Comparison of ENCODE assay signal across 8 cellular contexts in genomic region chr3:100993309-100993708, GRCh38. TPM values are rescaled to one million over a fixed set of nuclear protein-coding genes. Genes with fewer than 3 reads are reported as not detected.
DNase-seq lines count a peak whose midpoint lies in the region; ATAC-seq, FAIRE-seq and TF ChIP-seq lines count a peak whose summit lies in the region.

ABI3BP (minus strand) TSS chr3:100993421; CDS start chr3:100993384, 37 bp downstream.

- H3K4me1 ChIP-seq in BE2C (peaks cover 9% of the 10 kb centered on the region), OCI-LY3 (ENCODE audit: low read length) (no peaks in the 10 kb centered on the region), endothelial cell of umbilical vein (ENCODE audit: control insufficient read depth, extremely low read depth, insufficient read depth, low read length) (peaks cover 14% of the 10 kb centered on the region)

- no peak within 1 kb of the TSS for H3K4me2 ChIP-seq in OCI-LY3 (ENCODE audit: low read length)
- H3K4me2 ChIP-seq in endothelial cell of umbilical vein (ENCODE audit: insufficient read depth, low read length): peak within 1 kb of the TSS; percentile 98

- no peaks in the 10 kb centered on the region for H3K9me1 ChIP-seq in endothelial cell of umbilical vein (replicated peaks; ENCODE audit: control insufficient read depth, extremely low read depth, insufficient read depth, low read length)

- intact Hi-C loops in endothelial cell of umbilical vein (cut with micrococcal nuclease): loop anchor here (2.0 to 10.0 kb wide), 5 partner anchors 43 to 249 kb away; no protein-coding TSS in a partner anchor

- peak; percentile 87 for FAIRE-seq in endothelial cell of umbilical vein (lab: Jason Lieb, UNC)
- peak; percentile 13 for FAIRE-seq in urothelium cell line (lab: Jason Lieb, UNC)

- no TSS peak for BruUV-seq in endothelial cell of umbilical vein (replicated peaks; lab: Mats Ljungman, UMichigan)

- CTCF ChIA-PET in endothelial cell of umbilical vein (lab: Charles Lee): interaction anchor here (0.6 to 3.1 kb wide), 14 partner anchors 10 to 971 kb away, joined by 3 to 43 read pairs (median 4); no protein-coding TSS in a partner anchor

- H3K27ac ChIP-seq in OCI-LY3 (ENCODE audit: low read length) (no peak within 1 kb of the TSS), endothelial cell of umbilical vein (ENCODE audit: insufficient read depth, low read depth, low read length) (peak within 1 kb of the TSS; percentile 51)

- H2AFZ ChIP-seq in OCI-LY3 (ENCODE audit: low read depth, low read length) (0 out of 2 replicates have a peak within 1 kb of the TSS, but pooled peaks have one; percentile 27), endothelial cell of umbilical vein (ENCODE audit: low read depth, low read length) (peak within 1 kb of the TSS; percentile 95)

- TF ChIP-seq CTCF in BE2C (IDR thresholded peaks at IDR 0.05; ENCODE audit: low read depth, low read length) (no peak), OCI-LY3 (IDR thresholded peaks at IDR 0.05; ENCODE audit: low read depth, low read length) (no peak), endothelial cell of umbilical vein (IDR thresholded peaks at IDR 0.05; ENCODE audit: extremely low read depth in 1 of 2, insufficient read depth in 1 of 2, low read depth in 1 of 2, low read length in 2 of 2) (no peak), mesothelial cell of epicardium (IDR thresholded peaks at IDR 0.05; ENCODE audit: unreplicated experiment) (no peak)

- peak; percentile 74 for TF ChIP-seq POLR2A in endothelial cell of umbilical vein (IDR thresholded peaks at IDR 0.05; ENCODE audit: low read depth, low read length)

- H3K27me3 ChIP-seq in BE2C (no peaks in the 10 kb centered on the region), OCI-LY3 (ENCODE audit: low read depth, low read length) (peaks cover 14% of the 10 kb centered on the region), endothelial cell of umbilical vein (ENCODE audit: control insufficient read depth in 2 of 2, insufficient read depth in 2 of 2, low read length in 2 of 2) (no peaks in the 10 kb centered on the region)

- H3K9me3 ChIP-seq in BE2C (no peaks in the 10 kb centered on the region), OCI-LY3 (ENCODE audit: insufficient read depth, low read length) (no peaks in the 10 kb centered on the region), endothelial cell of umbilical vein (replicated peaks; ENCODE audit: control insufficient read depth, insufficient read depth, low read length) (no peaks in the 10 kb centered on the region)

- H3K79me2 ChIP-seq in OCI-LY3 (ENCODE audit: low read length) (no peaks in the 10 kb centered on the region), endothelial cell of umbilical vein (ENCODE audit: control insufficient read depth, insufficient read depth, low read length) (no peaks in the 10 kb centered on the region)

- H3K36me3 ChIP-seq in BE2C (no peaks in the 10 kb centered on the region), OCI-LY3 (replicated peaks; ENCODE audit: low read depth, low read length) (no peaks in the 10 kb centered on the region), endothelial cell of umbilical vein (ENCODE audit: control insufficient read depth in 2 of 2, extremely low read depth in 1 of 2, insufficient read depth in 2 of 2, low read length in 2 of 2) (no peaks in the 10 kb centered on the region)

- H3K4me1 Mint-ChIP-seq in mesothelial cell of epicardium: peaks cover 12% of the 10 kb centered on the region

- no peak within 1 kb of the TSS for H3K9ac ChIP-seq in OCI-LY3 (ENCODE audit: low read length)
- peak within 1 kb of the TSS; percentile 81 for H3K9ac ChIP-seq in endothelial cell of umbilical vein (replicated peaks; ENCODE audit: extremely low read depth, insufficient read depth, low read length)

- DNase-seq in BE2C (peak; percentile 80), endothelial cell of umbilical vein (ENCODE audit: low read depth, low spot score) (peak; percentile 91), mesothelial cell of epicardium (ENCODE audit: low spot score in 2 of 2, unreplicated experiment in 2 of 2) (peak; percentile 29 to 40), urothelium cell line (ENCODE audit: low spot score) (peak; percentile 87), 8988T (no peak), SIG-M5 (lab: John Stamatoyannopoulos, UW) (no peak)

- dilution Hi-C loops in endothelial cell of umbilical vein (cut with MboI; ENCODE audit: extremely low pct_ligation_motif_present, low sequenced_read_pairs): no loop called here

- H3K4me3 ChIP-seq in BE2C (ENCODE audit: low read depth, low read length): peak within 1 kb of the TSS; percentile 31
- no peak within 1 kb of the TSS for H3K4me3 ChIP-seq in OCI-LY3 (ENCODE audit: low read length)
- peak within 1 kb of the TSS; percentile 63 to 90 (median 77) for H3K4me3 ChIP-seq in endothelial cell of umbilical vein (replicated peaks in 1 of 3; ENCODE audit: insufficient read depth in 1 of 3, low read depth in 1 of 3, low read length in 3 of 3)

- H3K36me3 Mint-ChIP-seq in mesothelial cell of epicardium: no peaks in the 10 kb centered on the region

- no peak for ATAC-seq in HG02852 (IDR thresholded peaks at IDR 0.05; ENCODE audit: unreplicated experiment)

- POLR2A ChIA-PET in endothelial cell of umbilical vein (lab: Charles Lee): interaction anchor here (0.5 to 0.7 kb wide), 2 partner anchors 196 to 260 kb away, joined by 6 to 7 read pairs; no protein-coding TSS in a partner anchor

- H4K20me1 ChIP-seq in OCI-LY3 (ENCODE audit: insufficient read depth, low read length) (no peaks in the 10 kb centered on the region), endothelial cell of umbilical vein (replicated peaks; ENCODE audit: control insufficient read depth, extremely low read depth, insufficient read depth, low read length) (no peaks in the 10 kb centered on the region)

- peaks cover 17% of the 10 kb centered on the region for H3K27me3 Mint-ChIP-seq in mesothelial cell of epicardium (ENCODE audit: low read depth)

- no peaks in the 10 kb centered on the region for H3K9me3 Mint-ChIP-seq in mesothelial cell of epicardium

- peak within 1 kb of the TSS; percentile 30 for H3K4me3 Mint-ChIP-seq in mesothelial cell of epicardium

- peak within 1 kb of the TSS; percentile 64 for H3K27ac Mint-ChIP-seq in mesothelial cell of epicardium

TF ChIP-seq in endothelial cell of umbilical vein, 7 proteins besides CTCF, POLR2A, EP300 and RAD21:
- TF ChIP-seq MYC (IDR thresholded peaks at IDR 0.05; ENCODE audit: low read depth, low read length): no peak
- TF ChIP-seq POLR2AphosphoS5 (IDR thresholded peaks at IDR 0.05; ENCODE audit: insufficient read depth, low read depth, low read length): peak; percentile 68
- peak; percentile 41 for TF ChIP-seq FOS (IDR thresholded peaks at IDR 0.05; ENCODE audit: borderline replicate concordance, insufficient read depth, low read length)
- TF ChIP-seq EZH2 (IDR thresholded peaks at IDR 0.05; ENCODE audit: borderline replicate concordance, low read depth, low read length, severe bottlenecking): no peak
- TF ChIP-seq JUN (IDR thresholded peaks at IDR 0.05; ENCODE audit: borderline replicate concordance, insufficient read depth, insufficient read length, low read depth): peak; percentile 54

RNA-seq across cellular contexts. Expression of gene ABI3BP, which starts in this region (rescaled TPM):
- polyA plus RNA-seq in BE2C (2012; ENCODE audit: insufficient read depth, insufficient read length, low read depth): 0.77 TPM
- 55.9 and 78.1 TPM in 2 replicates for total RNA-seq in endothelial cell of umbilical vein
- 75.1 and 106 TPM in 2 replicates for polyA plus RNA-seq in endothelial cell of umbilical vein
- polyA plus RNA-seq in endothelial cell of umbilical vein (2011; cell fraction: cytosol; rRNA removed): 103 and 109 TPM in 2 replicates
- 274 and 317 TPM in 2 replicates for polyA plus RNA-seq in endothelial cell of umbilical vein (2011; cell fraction: nucleus; rRNA removed)
- polyA plus RNA-seq in endothelial cell of umbilical vein (2012): 74.0 and 198 TPM in 2 replicates
- 76.3 and 96.3 TPM in 2 replicates for polyA minus RNA-seq in endothelial cell of umbilical vein
- polyA minus RNA-seq in endothelial cell of umbilical vein (2011; cell fraction: cytosol; rRNA and poly(A)+ RNA removed): not detected
- 212 and 226 TPM in 2 replicates for polyA minus RNA-seq in endothelial cell of umbilical vein (2011; cell fraction: nucleus; rRNA and poly(A)+ RNA removed)
- total RNA-seq in mesothelial cell of epicardium: 2.2 to 3.0 TPM (median 2.5 TPM) in 3 replicates

Comparison
In these comparisons a context has a peak if more than half of its experiments do, and no peak if none do; other contexts are left out.
1. RNA of gene ABI3BP (total RNA-seq): 55.9 to 78.1 TPM in endothelial cell of umbilical vein; 2.2 to 3.0 TPM in mesothelial cell of epicardium; every median in the first group is over 10 times any median in the second.
2. DNase-seq: peak in BE2C (single experiment), endothelial cell of umbilical vein (single experiment), mesothelial cell of epicardium (2 of 2) and urothelium cell line (single experiment); none in 8988T (single experiment) and SIG-M5 (single experiment).